In the genomic region with DNA sequence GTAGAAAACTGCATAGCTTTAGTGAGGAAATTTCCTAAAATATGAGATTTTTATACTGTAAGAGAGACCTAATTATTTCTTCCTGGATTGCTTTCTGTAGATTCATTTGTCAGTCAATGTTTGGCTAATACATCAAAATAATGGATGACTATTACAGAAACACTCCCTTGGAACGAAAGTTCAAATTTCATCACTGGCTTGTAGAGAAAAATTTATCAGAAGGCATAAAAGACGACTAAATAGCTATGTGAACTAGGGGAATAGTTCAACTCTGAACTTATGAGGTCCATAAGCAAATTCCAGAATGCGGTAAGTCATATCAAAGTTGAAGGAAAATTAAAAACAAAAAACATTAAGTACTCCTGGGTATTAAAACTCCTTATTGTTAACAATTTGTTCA, we compare ENCODE assay signal across 14 cellular contexts. TPM values are rescaled to one million over a fixed set of nuclear protein-coding genes. Genes with fewer than 3 reads are reported as not detected.
DNase-seq lines count a peak whose midpoint lies in the region; ATAC-seq and TF ChIP-seq lines count a peak whose summit lies in the region.
"Had no signal": no experiment of that assay in that cellular context is flagged by ENCODE, and none has a peak within 500 bp of the region (broad histone marks: within the 10 kb centered on the region; RNA-seq: fewer than 3 reads in every experiment).

No MANE protein-coding gene starts in this region.

- no peak overlapping the region for H3K9ac ChIP-seq in neuronal stem cell (ENCODE audit: low read depth, low read length, poor library complexity)

- H3K79me1 ChIP-seq in neuronal stem cell (ENCODE audit: low read depth, low read length), result no peaks in the 10 kb centered on the region

- 45 to 54% (median 50%) methylated on average over 3 of the region's 3 CpGs for WGBS in adrenal gland, 4 donors
- WGBS in neuronal stem cell (ENCODE audit: extremely low coverage in 2 of 2, insufficient read length in 2 of 2, insufficient replicate concordance in 1 of 2), 2 donors, result no CpG with 5 or more reads among the region's 3 CpGs

- H3K36me3 ChIP-seq in adrenal gland (replicated peaks in 1 of 2), result no peaks in the 10 kb centered on the region
- peaks cover 0 to 73% of the 10 kb centered on the region in 2 donors for H3K36me3 ChIP-seq in neuronal stem cell (replicated peaks in 1 of 2; ENCODE audit: control insufficient read depth in 2 of 2, insufficient read depth in 2 of 2, low read length in 2 of 2)

- no peak overlapping the region for H4K8ac ChIP-seq in neuronal stem cell (ENCODE audit: low read depth, low read length)

- H3K9me3 ChIP-seq in adrenal gland (replicated peaks in 1 of 3) (no peaks in the 10 kb centered on the region), neuronal stem cell (replicated peaks in 1 of 2; ENCODE audit: control insufficient read depth in 2 of 2, insufficient read depth in 1 of 2, low read depth in 1 of 2, low read length in 2 of 2) (no peaks in the 10 kb centered on the region)
- H3K9me3 ChIP-seq: BE2C, right lobe of liver had no signal

- no peaks in the 10 kb centered on the region for H3K27me3 ChIP-seq in adrenal gland
- H3K27me3 ChIP-seq in neuronal stem cell (ENCODE audit: control insufficient read depth in 3 of 3, insufficient read depth in 3 of 3, low read depth in 1 of 3, low read length in 3 of 3), result no peaks in the 10 kb centered on the region
- H3K27me3 ChIP-seq: BE2C, dorsolateral prefrontal cortex, right lobe of liver had no signal

- H4K91ac ChIP-seq in neuronal stem cell (ENCODE audit: low read depth, low read length, poor library complexity), result no peak overlapping the region

- H3K4me1 ChIP-seq in adrenal gland (replicated peaks in 1 of 2), result peaks cover 24 to 29% of the 10 kb centered on the region in 2 donors
- H3K4me1 ChIP-seq in neuronal stem cell (ENCODE audit: control insufficient read depth in 2 of 2, insufficient read depth in 1 of 2, low read depth in 1 of 2, low read length in 2 of 2), result no peaks in the 10 kb centered on the region
- H3K4me1 ChIP-seq: BE2C, right lobe of liver had no signal

- H3K23ac ChIP-seq in neuronal stem cell (ENCODE audit: low read depth, low read length, poor library complexity), result no peak overlapping the region

- H3K27ac ChIP-seq in adrenal gland (peak overlapping the region; percentile 53 to 80 (median 73)), neuronal stem cell (replicated peaks; ENCODE audit: low read length) (no peak overlapping the region)

- H3K4me3 Mint-ChIP-seq in effector memory CD8-positive, alpha-beta T cell, result no peak overlapping the region
- H3K4me3 Mint-ChIP-seq: activated naive CD8-positive, alpha-beta T cell treated with anti-CD3 and anti-CD28 coated beads, Interleukin-2, amount 10 ng/mL, durations not matched to agents 7 days and 5 days; T-helper 2 cell treated with Interferon-gamma antibody and Interleukin-4, amounts not matched to agents 5 μg/mL and 100 μg/mL, for 36 hours had no signal

- H3K4me3 ChIP-seq in adrenal gland, result no peak overlapping the region
- no peak overlapping the region for H3K4me3 ChIP-seq in skeletal muscle cell (ENCODE audit: low read depth, low read length)
- no peak overlapping the region for H3K4me3 ChIP-seq in neuronal stem cell (ENCODE audit: low read length in 2 of 2)
- H3K4me3 ChIP-seq: dorsolateral prefrontal cortex, right lobe of liver had no signal

- H3K4me1 Mint-ChIP-seq in effector memory CD8-positive, alpha-beta T cell (ENCODE audit: low read depth in 2 of 2), result no peaks in the 10 kb centered on the region

- H3K27ac Mint-ChIP-seq in effector memory CD8-positive, alpha-beta T cell, result no peak overlapping the region
- H3K27ac Mint-ChIP-seq: activated naive CD8-positive, alpha-beta T cell treated with anti-CD3 and anti-CD28 coated beads, Interleukin-2, amount 10 ng/mL, durations not matched to agents 7 days and 5 days; T-helper 2 cell treated with Interferon-gamma antibody and Interleukin-4, amounts not matched to agents 5 μg/mL and 100 μg/mL, for 36 hours had no signal

- H2BK5ac ChIP-seq in neuronal stem cell (ENCODE audit: low read length), result no peak overlapping the region

- no peak for TF ChIP-seq POLR2A in adrenal gland (IDR thresholded peaks at IDR 0.05)

- H2BK12ac ChIP-seq in neuronal stem cell (ENCODE audit: low read length), result no peak overlapping the region

- H2BK15ac ChIP-seq in neuronal stem cell (ENCODE audit: low read length), result no peak overlapping the region

- no peak overlapping the region for H3K18ac ChIP-seq in neuronal stem cell (ENCODE audit: low read length)

- no peak overlapping the region for H3K4ac ChIP-seq in neuronal stem cell (ENCODE audit: low read length)

- no peak for TF ChIP-seq CTCF in adrenal gland (IDR thresholded peaks at IDR 0.05)

- peak; percentile 80 for DNase-seq in EL
- DNase-seq in adrenal gland, result no peak
- DNase-seq in fibroblast of the conjunctiva (ENCODE audit: low read depth), result peak; percentile 33
- peak; percentile 55 for DNase-seq in skeletal muscle cell (ENCODE audit: low read depth)
- no peak for DNase-seq in neuronal stem cell (ENCODE audit: low spot score)
- no peak for DNase-seq in effector memory CD8-positive, alpha-beta T cell
- DNase-seq: activated naive CD8-positive, alpha-beta T cell treated with anti-CD3 and anti-CD28 coated beads, Interleukin-2, amount 10 ng/mL, durations not matched to agents 7 days and 5 days; BE2C; dorsolateral prefrontal cortex; right lobe of liver had no signal

- H2BK120ac ChIP-seq in neuronal stem cell (ENCODE audit: low read depth, low read length), result no peak overlapping the region

- intact Hi-C loops in adrenal gland (cut with DNase I), result no loop called here

- ATAC-seq in effector memory CD8-positive, alpha-beta T cell (replicated peaks), result no peak
- no peak for ATAC-seq in GM19467 (IDR thresholded peaks at IDR 0.05; ENCODE audit: unreplicated experiment)
- ATAC-seq in HG03457 (IDR thresholded peaks at IDR 0.05; ENCODE audit: unreplicated experiment), result no peak

- no peak overlapping the region for H3K4me2 ChIP-seq in neuronal stem cell (ENCODE audit: insufficient read depth, low read length, poor library complexity, severe bottlenecking)

- H3K36me3 Mint-ChIP-seq in effector memory CD8-positive, alpha-beta T cell (ENCODE audit: insufficient read depth), result peaks cover 12% of the 10 kb centered on the region

- H3K9me3 Mint-ChIP-seq in effector memory CD8-positive, alpha-beta T cell, result no peaks in the 10 kb centered on the region
- H3K9me3 Mint-ChIP-seq: activated naive CD8-positive, alpha-beta T cell treated with anti-CD3 and anti-CD28 coated beads, Interleukin-2, amount 10 ng/mL, durations not matched to agents 7 days and 5 days; T-helper 2 cell treated with Interferon-gamma antibody and Interleukin-4, amounts not matched to agents 5 μg/mL and 100 μg/mL, for 36 hours had no signal

- H2AK5ac ChIP-seq in neuronal stem cell (ENCODE audit: low read depth, low read length), result no peak overlapping the region

- no peak overlapping the region for H2AFZ ChIP-seq in neuronal stem cell (ENCODE audit: low read length)

- no peak overlapping the region for H3K14ac ChIP-seq in neuronal stem cell (ENCODE audit: low read length)

- no peaks in the 10 kb centered on the region for H3K27me3 Mint-ChIP-seq in effector memory CD8-positive, alpha-beta T cell
- H3K27me3 Mint-ChIP-seq: activated naive CD8-positive, alpha-beta T cell treated with anti-CD3 and anti-CD28 coated beads, Interleukin-2, amount 10 ng/mL, durations not matched to agents 7 days and 5 days had no signal

RNA-seq across cellular contexts. Expression of gene WNT2B, which starts 36.0 kb away (rescaled TPM):
- 1 to 10 TPM in 7 of 8 donors, under 1 TPM in 1; 0.63 to 8.1 (median 2.2) TPM for total RNA-seq in adrenal gland
- 1 to 10 TPM; 1.1 to 1.9 (median 1.9) TPM for polyA plus RNA-seq in adrenal gland
- 4.9 TPM for polyA plus RNA-seq in neuronal stem cell (2013, experiment 1 of 2)
- polyA plus RNA-seq in neuronal stem cell (2013, experiment 2 of 2), result 5.1 TPM
- total RNA-seq: activated CD8-positive, alpha-beta memory T cell treated with anti-CD3 and anti-CD28 coated beads for 36 hours had no signal

Comparison
In these comparisons a context has a peak if more than half of its experiments do, and no peak if none do; other contexts are left out.
1. DNase-seq: peak in EL (single experiment), fibroblast of the conjunctiva (single experiment) and skeletal muscle cell (single experiment); none in adrenal gland (0 of 7), neuronal stem cell (single experiment) and effector memory CD8-positive, alpha-beta T cell (0 of 3).